ENCODE assay signal across 1 cellular context in genomic region chr6:149563928-149564325, GRCh38.
TF ChIP-seq lines count a peak whose summit lies in the region.

No MANE protein-coding gene starts in this region.

TF ChIP-seq in HepG2, 621 proteins besides CTCF, POLR2A, EP300 and RAD21:
- TF ChIP-seq MAZ (IDR thresholded peaks at IDR 0.05; ENCODE audit: borderline replicate concordance, low read depth, low read length) = no peak
- no peak for TF ChIP-seq MAZ (CRISPR knock-in tag; IDR thresholded peaks at IDR 0.05; ENCODE audit: low read depth)
- TF ChIP-seq MAFK (conservative IDR thresholded peaks at IDR 0.05 in 1 of 2, IDR thresholded peaks at IDR 0.05 in 1 of 2; ENCODE audit: low read length in 2 of 2) = no peak; a peak in 1 of 4 replicates
- TF ChIP-seq ZNF597 (CRISPR knock-in tag; IDR thresholded peaks at IDR 0.05) = no peak
- TF ChIP-seq ZNF644 (CRISPR knock-in tag; IDR thresholded peaks at IDR 0.05; ENCODE audit: low read depth) = no peak
- no peak for TF ChIP-seq PAXIP1 (CRISPR knock-in tag; conservative IDR thresholded peaks at IDR 0.05)
- TF ChIP-seq, protein P1, sequence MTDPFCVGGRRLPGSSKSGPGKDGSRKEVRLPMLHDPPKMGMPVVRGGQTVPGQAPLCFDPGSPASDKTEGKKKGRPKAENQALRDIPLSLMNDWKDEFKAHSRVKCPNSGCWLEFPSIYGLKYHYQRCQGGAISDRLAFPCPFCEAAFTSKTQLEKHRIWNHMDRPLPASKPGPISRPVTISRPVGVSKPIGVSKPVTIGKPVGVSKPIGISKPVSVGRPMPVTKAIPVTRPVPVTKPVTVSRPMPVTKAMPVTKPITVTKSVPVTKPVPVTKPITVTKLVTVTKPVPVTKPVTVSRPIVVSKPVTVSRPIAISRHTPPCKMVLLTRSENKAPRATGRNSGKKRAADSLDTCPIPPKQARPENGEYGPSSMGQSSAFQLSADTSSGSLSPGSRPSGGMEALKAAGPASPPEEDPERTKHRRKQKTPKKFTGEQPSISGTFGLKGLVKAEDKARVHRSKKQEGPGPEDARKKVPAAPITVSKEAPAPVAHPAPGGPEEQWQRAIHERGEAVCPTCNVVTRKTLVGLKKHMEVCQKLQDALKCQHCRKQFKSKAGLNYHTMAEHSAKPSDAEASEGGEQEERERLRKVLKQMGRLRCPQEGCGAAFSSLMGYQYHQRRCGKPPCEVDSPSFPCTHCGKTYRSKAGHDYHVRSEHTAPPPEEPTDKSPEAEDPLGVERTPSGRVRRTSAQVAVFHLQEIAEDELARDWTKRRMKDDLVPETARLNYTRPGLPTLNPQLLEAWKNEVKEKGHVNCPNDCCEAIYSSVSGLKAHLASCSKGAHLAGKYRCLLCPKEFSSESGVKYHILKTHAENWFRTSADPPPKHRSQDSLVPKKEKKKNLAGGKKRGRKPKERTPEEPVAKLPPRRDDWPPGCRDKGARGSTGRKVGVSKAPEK (CRISPR knock-in tag; IDR thresholded peaks at IDR 0.05; ENCODE audit: borderline replicate concordance) = no peak
- TF ChIP-seq ATM (IDR thresholded peaks at IDR 0.05; ENCODE audit: borderline replicate concordance) = no peak
- TF ChIP-seq ZNF530 (CRISPR knock-in tag; IDR thresholded peaks at IDR 0.05; ENCODE audit: low read depth) = no peak
- no peak for TF ChIP-seq SP5 (CRISPR knock-in tag; IDR thresholded peaks at IDR 0.05; ENCODE audit: borderline replicate concordance, low read depth)
- no peak for TF ChIP-seq ATF1 (CRISPR knock-in tag; IDR thresholded peaks at IDR 0.05)
- TF ChIP-seq CSRNP2 (CRISPR knock-in tag; conservative IDR thresholded peaks at IDR 0.05; ENCODE audit: low read depth) = no peak
- TF ChIP-seq, protein P2, sequence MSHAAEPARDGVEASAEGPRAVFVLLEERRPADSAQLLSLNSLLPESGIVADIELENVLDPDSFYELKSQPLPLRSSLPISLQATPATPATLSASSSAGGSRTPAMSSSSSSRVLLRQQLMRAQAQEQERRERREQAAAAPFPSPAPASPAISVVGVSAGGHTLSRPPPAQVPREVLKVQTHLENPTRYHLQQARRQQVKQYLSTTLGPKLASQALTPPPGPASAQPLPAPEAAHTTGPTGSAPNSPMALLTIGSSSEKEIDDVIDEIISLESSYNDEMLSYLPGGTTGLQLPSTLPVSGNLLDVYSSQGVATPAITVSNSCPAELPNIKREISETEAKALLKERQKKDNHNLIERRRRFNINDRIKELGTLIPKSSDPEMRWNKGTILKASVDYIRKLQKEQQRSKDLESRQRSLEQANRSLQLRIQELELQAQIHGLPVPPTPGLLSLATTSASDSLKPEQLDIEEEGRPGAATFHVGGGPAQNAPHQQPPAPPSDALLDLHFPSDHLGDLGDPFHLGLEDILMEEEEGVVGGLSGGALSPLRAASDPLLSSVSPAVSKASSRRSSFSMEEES (CRISPR knock-in tag; IDR thresholded peaks at IDR 0.05) = no peak
- TF ChIP-seq, protein P3, sequence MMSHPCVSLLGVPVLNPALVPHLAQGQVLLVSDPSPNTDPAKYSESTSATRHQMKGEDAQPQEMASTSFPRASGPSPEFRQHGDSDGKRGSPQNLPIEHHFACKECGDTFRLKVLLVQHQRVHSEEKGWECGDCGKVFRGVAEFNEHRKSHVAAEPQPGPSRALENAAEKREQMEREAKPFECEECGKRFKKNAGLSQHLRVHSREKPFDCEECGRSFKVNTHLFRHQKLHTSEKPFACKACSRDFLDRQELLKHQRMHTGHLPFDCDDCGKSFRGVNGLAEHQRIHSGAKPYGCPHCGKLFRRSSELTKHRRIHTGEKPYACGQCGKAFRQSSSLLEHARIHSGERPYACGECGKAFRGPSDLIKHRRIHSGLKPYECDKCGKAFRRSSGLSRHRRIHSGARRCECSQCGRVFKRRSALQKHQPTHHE (CRISPR knock-in tag; IDR thresholded peaks at IDR 0.05; ENCODE audit: borderline replicate concordance) = no peak
TF ChIP-seq in HepG2: peak in this region for 0.
